In the genomic region with DNA sequence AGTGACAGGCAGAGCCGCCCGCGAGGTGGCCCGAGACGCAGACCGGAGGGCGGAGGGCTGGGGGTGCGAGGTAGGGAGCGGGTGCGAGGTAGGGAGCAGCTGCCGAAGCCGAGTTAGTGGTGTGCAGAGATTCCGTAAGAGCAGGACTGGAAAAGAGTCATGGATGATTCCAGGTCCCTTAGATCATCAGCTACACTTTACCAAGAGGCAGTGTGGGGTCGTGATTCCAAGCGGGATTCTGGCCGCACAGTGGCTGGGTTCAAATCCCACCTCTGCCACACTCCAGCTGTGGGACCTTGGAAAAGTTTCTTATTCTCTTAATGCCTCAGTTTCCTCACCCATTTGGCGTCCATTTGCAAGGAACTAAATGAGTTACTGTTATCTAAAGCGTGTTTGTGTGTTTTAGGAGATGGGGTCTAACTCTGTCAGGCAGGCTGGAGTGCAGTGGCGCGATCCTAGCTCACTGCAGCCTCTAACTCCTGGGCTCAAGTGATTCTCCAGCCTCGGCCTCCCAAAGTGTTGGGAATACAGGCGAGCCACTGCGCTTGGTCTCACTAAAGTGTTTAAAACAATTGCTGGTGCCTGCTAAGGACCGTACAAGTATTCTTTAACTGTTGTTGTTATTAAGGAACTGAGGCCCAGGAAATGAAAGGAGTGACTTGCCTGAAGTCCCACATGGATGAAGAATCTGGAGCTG, we compare ENCODE assay signal across 1 cellular context.
TF ChIP-seq lines count a peak whose summit lies in the region.

No MANE protein-coding gene starts in this region.

TF ChIP-seq in HCT116, 20 proteins besides CTCF, POLR2A, EP300 and RAD21 (continued from another document):
- TF ChIP-seq MAX (IDR thresholded peaks at IDR 0.05): no peak
- no peak for TF ChIP-seq YY1 (IDR thresholded peaks at IDR 0.05; ENCODE audit: extremely low read depth, insufficient replicate concordance, low read depth, low read length)
- TF ChIP-seq EZH2phosphoT487 (IDR thresholded peaks at IDR 0.05; ENCODE audit: borderline replicate concordance): no peak
- no peak for TF ChIP-seq FOSL1 (IDR thresholded peaks at IDR 0.05; ENCODE audit: low read depth)
- TF ChIP-seq, protein P1, sequence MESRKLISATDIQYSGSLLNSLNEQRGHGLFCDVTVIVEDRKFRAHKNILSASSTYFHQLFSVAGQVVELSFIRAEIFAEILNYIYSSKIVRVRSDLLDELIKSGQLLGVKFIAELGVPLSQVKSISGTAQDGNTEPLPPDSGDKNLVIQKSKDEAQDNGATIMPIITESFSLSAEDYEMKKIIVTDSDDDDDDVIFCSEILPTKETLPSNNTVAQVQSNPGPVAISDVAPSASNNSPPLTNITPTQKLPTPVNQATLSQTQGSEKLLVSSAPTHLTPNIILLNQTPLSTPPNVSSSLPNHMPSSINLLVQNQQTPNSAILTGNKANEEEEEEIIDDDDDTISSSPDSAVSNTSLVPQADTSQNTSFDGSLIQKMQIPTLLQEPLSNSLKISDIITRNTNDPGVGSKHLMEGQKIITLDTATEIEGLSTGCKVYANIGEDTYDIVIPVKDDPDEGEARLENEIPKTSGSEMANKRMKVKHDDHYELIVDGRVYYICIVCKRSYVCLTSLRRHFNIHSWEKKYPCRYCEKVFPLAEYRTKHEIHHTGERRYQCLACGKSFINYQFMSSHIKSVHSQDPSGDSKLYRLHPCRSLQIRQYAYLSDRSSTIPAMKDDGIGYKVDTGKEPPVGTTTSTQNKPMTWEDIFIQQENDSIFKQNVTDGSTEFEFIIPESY (IDR thresholded peaks at IDR 0.05; ENCODE audit: extremely low read depth, insufficient replicate concordance, low read length): no peak
- no peak for TF ChIP-seq REST (IDR thresholded peaks at IDR 0.05; ENCODE audit: low read depth)
- TF ChIP-seq ELF1 (IDR thresholded peaks at IDR 0.05; ENCODE audit: borderline replicate concordance, low read depth): no peak; the same call in 1 of the 2 replicates
- TF ChIP-seq ZNF274 (IDR thresholded peaks at IDR 0.05; ENCODE audit: low read depth, low read length): no peak
- no peak for TF ChIP-seq POLR2AphosphoS5 (IDR thresholded peaks at IDR 0.05; ENCODE audit: low read depth, low read length)
- TF ChIP-seq EGR1 (IDR thresholded peaks at IDR 0.05; ENCODE audit: low read depth): no peak
- TF ChIP-seq SP1 (IDR thresholded peaks at IDR 0.05; ENCODE audit: low read depth): no peak
- TF ChIP-seq TCF7L2 (IDR thresholded peaks at IDR 0.05; ENCODE audit: borderline replicate concordance, extremely low read depth, insufficient read depth, insufficient read length): no peak
- TF ChIP-seq SRF (IDR thresholded peaks at IDR 0.05; ENCODE audit: low read depth): no peak
TF ChIP-seq in HCT116: peak in this region for 0.
